In the genomic region with DNA sequence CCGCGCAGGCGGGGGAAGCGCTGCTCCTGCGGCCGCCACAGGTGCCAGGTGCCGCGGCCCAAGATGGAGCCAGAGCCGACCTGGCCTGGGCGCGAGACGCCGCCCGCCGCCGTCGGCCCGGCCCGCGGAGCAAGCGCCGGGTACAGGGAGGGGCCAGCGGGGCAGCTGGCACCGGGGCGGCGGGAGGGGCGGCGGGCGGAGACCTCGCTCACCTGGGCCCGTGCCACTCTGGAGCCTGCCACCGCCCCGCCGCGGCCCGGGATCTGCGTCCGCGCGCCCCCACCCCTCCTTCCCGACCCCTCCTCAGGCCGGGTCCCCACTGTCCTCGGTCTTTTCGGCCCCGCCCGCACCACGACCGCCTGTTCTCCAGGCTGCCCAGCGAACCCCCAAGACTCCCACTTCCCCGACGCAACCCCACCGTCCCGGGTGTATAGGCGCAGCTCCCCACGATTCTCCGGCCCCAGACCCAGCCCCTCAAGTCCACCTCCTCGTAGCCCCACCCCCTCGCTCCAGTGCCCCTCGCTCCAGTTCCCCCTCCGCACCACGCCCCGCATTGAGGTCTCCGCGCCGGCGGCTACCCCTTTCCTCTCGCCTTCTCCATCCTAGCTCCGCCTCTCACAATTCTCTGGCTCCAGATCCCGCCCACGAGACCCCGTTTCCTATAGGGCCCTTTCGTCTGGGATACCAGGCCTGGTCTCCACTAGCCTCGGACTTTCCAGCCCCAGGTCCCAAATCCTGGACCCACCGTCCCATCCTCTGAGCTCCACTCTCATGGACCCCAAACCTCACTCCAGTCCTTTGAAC, we compare ENCODE assay signal across 8 cellular contexts. TPM values are rescaled to one million over a fixed set of nuclear protein-coding genes. Genes with fewer than 3 reads are reported as not detected.
A peak's percentile ranks its signal among the peaks of the same experiment; 100 is the strongest.
DNase-seq lines count a peak whose midpoint lies in the region; ATAC-seq and TF ChIP-seq lines count a peak whose summit lies in the region.

A gene (minus strand): TSS at position 144 of the 804 bp plus-strand sequence. CDS start 5,922 bp downstream, outside the sequence.

- H3K36me3 Mint-ChIP-seq in CD4-positive, alpha-beta T cell (ENCODE audit: low read depth) = no peaks in the 10 kb centered on the region
- no peaks in the 10 kb centered on the region for H3K36me3 Mint-ChIP-seq in T-helper 1 cell treated with Interleukin-12 subunit alpha and Interleukin-12 subunit beta and Interleukin-4 antibody, amounts not matched to agents 30 μg/mL and 1 μg/mL, for 36 hours (ENCODE audit: low read depth)

- H3K4me1 ChIP-seq in gastroesophageal sphincter (peaks cover 0 to 15% (median 10%) of the 10 kb centered on the region in 3 donors), osteoblast (ENCODE audit: insufficient read depth, low read length) (no peaks in the 10 kb centered on the region)

- peak within 1 kb of the TSS; percentile 0 to 57 for H3K4me3 ChIP-seq in gastroesophageal sphincter
- no peak within 1 kb of the TSS for H3K4me3 ChIP-seq in osteoblast (ENCODE audit: insufficient read depth, low read length)

- H3K9me3 ChIP-seq in CD4-positive, alpha-beta T cell (ENCODE audit: control insufficient read depth, low read length) = no peaks in the 10 kb centered on the region
- H3K9me3 ChIP-seq in gastroesophageal sphincter (no peaks in the 10 kb centered on the region), osteoblast (ENCODE audit: low read depth, low read length) (no peaks in the 10 kb centered on the region)

- TF ChIP-seq EP300 in gastroesophageal sphincter (IDR thresholded peaks at IDR 0.05) = no peak

- no peak for TF ChIP-seq CTCF in CD4-positive, alpha-beta T cell (IDR thresholded peaks at IDR 0.05)
- no peak for TF ChIP-seq CTCF in gastroesophageal sphincter (IDR thresholded peaks at IDR 0.05)
- no peak for TF ChIP-seq CTCF in osteoblast (IDR thresholded peaks at IDR 0.05; ENCODE audit: extremely low read depth, low read depth, low read length)

- no peak within 1 kb of the TSS for H2AFZ ChIP-seq in osteoblast (ENCODE audit: low read length)

- no peaks in the 10 kb centered on the region for H3K9me3 Mint-ChIP-seq in CD4-positive, alpha-beta T cell
- no peaks in the 10 kb centered on the region for H3K9me3 Mint-ChIP-seq in T-helper 1 cell treated with Interleukin-12 subunit alpha and Interleukin-12 subunit beta and Interleukin-4 antibody, amounts not matched to agents 30 μg/mL and 1 μg/mL, for 36 hours

- peaks cover 67% of the 10 kb centered on the region for H3K27me3 ChIP-seq in CD4-positive, alpha-beta T cell (ENCODE audit: control insufficient read depth, insufficient read depth, low read length)
- H3K27me3 ChIP-seq in gastroesophageal sphincter (peaks cover 91% of the 10 kb centered on the region), osteoblast (ENCODE audit: insufficient read depth, low read length) (peaks cover 65% of the 10 kb centered on the region)

- no peak within 1 kb of the TSS for H3K27ac ChIP-seq in CD4-positive, alpha-beta T cell (ENCODE audit: low read depth, low read length)
- H3K27ac ChIP-seq in gastroesophageal sphincter (no peak within 1 kb of the TSS), osteoblast (ENCODE audit: low read depth, low read length) (no peak within 1 kb of the TSS)

- no peaks in the 10 kb centered on the region for H3K27me3 Mint-ChIP-seq in CD4-positive, alpha-beta T cell
- H3K27me3 Mint-ChIP-seq in T-helper 1 cell treated with Interleukin-12 subunit alpha and Interleukin-12 subunit beta and Interleukin-4 antibody, amounts not matched to agents 30 μg/mL and 1 μg/mL, for 36 hours (ENCODE audit: low read depth) = no peaks in the 10 kb centered on the region

- H3K79me2 ChIP-seq in osteoblast (ENCODE audit: insufficient read depth, low read length) = no peaks in the 10 kb centered on the region

- DNase-seq in CD4-positive, alpha-beta T cell = peak in 1 of 10 experiments; percentile 33
- DNase-seq in osteoblast (ENCODE audit: insufficient read length, low spot score, missing footprints) (peak; percentile 84), NCI-H146 (lab: John Stamatoyannopoulos, UW) (no peak), GM03348 (ENCODE audit: low spot score) (no peak)

- WGBS in gastroesophageal sphincter (ENCODE audit: low coverage in 1 of 2), 2 donors = 7 to 10% methylated on average over 25 to 28 of the region's 74 CpGs

- no peak for ATAC-seq in CD4-positive, alpha-beta T cell (ENCODE audit: poor library complexity)
- ATAC-seq in gastroesophageal sphincter = no peak
- ATAC-seq in GM21381 (IDR thresholded peaks at IDR 0.05; ENCODE audit: unreplicated experiment) = no peak
- no peak for ATAC-seq in HG03025 (IDR thresholded peaks at IDR 0.05; ENCODE audit: low FRiP score, unreplicated experiment)

- peak within 1 kb of the TSS; percentile 8 for H3K4me3 Mint-ChIP-seq in CD4-positive, alpha-beta T cell
- H3K4me3 Mint-ChIP-seq in T-helper 1 cell treated with Interleukin-12 subunit alpha and Interleukin-12 subunit beta and Interleukin-4 antibody, amounts not matched to agents 30 μg/mL and 1 μg/mL, for 36 hours = peak within 1 kb of the TSS; percentile 45

- H4K20me1 ChIP-seq in osteoblast (ENCODE audit: insufficient read depth, low read length) = peaks cover 4% of the 10 kb centered on the region

- POLR2A ChIA-PET in CD4-positive, alpha-beta T cell (lab: Charles Lee) = no interaction called here

- intact Hi-C loops in CD4-positive, alpha-beta T cell (cut with DNase I, micrococcal nuclease) = loop anchor here in 1 of 2 experiments (10.0 kb wide), 1 partner anchor 1678 kb away; no protein-coding TSS in a partner anchor

- H3K36me3 ChIP-seq in gastroesophageal sphincter = no peaks in the 10 kb centered on the region
- H3K36me3 ChIP-seq in osteoblast (ENCODE audit: insufficient read depth, low read length) = no peaks in the 10 kb centered on the region

- H3K4me2 ChIP-seq in osteoblast (ENCODE audit: insufficient read depth, low read length) = no peak within 1 kb of the TSS

- CTCF ChIA-PET in CD4-positive, alpha-beta T cell (lab: Charles Lee) = no interaction called here

- H3K27ac Mint-ChIP-seq in CD4-positive, alpha-beta T cell = no peak within 1 kb of the TSS
- no peak within 1 kb of the TSS for H3K27ac Mint-ChIP-seq in T-helper 1 cell treated with Interleukin-12 subunit alpha and Interleukin-12 subunit beta and Interleukin-4 antibody, amounts not matched to agents 30 μg/mL and 1 μg/mL, for 36 hours

- H3K4me1 Mint-ChIP-seq in CD4-positive, alpha-beta T cell (ENCODE audit: low read depth) = peaks cover 11% of the 10 kb centered on the region
- H3K4me1 Mint-ChIP-seq in T-helper 1 cell treated with Interleukin-12 subunit alpha and Interleukin-12 subunit beta and Interleukin-4 antibody, amounts not matched to agents 30 μg/mL and 1 μg/mL, for 36 hours (ENCODE audit: low read depth) = peaks cover 2% of the 10 kb centered on the region

- no peak for TF ChIP-seq POLR2A in gastroesophageal sphincter (IDR thresholded peaks at IDR 0.05)

RNA-seq across cellular contexts. Expression of the gene that starts here (rescaled TPM):
- total RNA-seq in CD4-positive, alpha-beta T cell = not detected
- total RNA-seq in gastroesophageal sphincter = 1 to 10 TPM in 2 of 4 donors, not detected in 2; 1.2 to 1.6 TPM
- not detected in 2 replicates for total RNA-seq in osteoblast

Comparison
In these comparisons a context has a peak if more than half of its experiments do, and no peak if none do; other contexts are left out.
1. Peak in DNase-seq in osteoblast; RNA of the gene not detected or under 1 TPM.